In genomic region chr17:83065660-83066542, GRCh38 we compare ENCODE assay signal across 17 cellular contexts. TPM values are rescaled to one million over a fixed set of nuclear protein-coding genes. Genes with fewer than 3 reads are reported as not detected.
DNase-seq lines count a peak whose midpoint lies in the region; ATAC-seq, FAIRE-seq and TF ChIP-seq lines count a peak whose summit lies in the region.
"Had no signal": no experiment of that assay in that cellular context is flagged by ENCODE, and none has a peak within 500 bp of the region (broad histone marks: within the 10 kb centered on the region; RNA-seq: fewer than 3 reads in every experiment).

No MANE protein-coding gene starts in this region.

- no peak overlapping the region for H3K4me2 ChIP-seq in mesendoderm (ENCODE audit: low read length)
- H3K4me2 ChIP-seq: hepatocyte had no signal

- CTCF ChIA-PET in activated CD8-positive, alpha-beta T cell treated with anti-CD3 and anti-CD28 coated beads for 36 hours (lab: Charles Lee), result no interaction called here
- CTCF ChIA-PET in activated CD8-positive, alpha-beta T cell treated with anti-CD3 and anti-CD28 coated beads, Interleukin-2, amount 10 ng/mL, durations not matched to agents 7 days and 5 days (lab: Charles Lee), result no interaction called here

- H3K79me1 ChIP-seq in mesendoderm (ENCODE audit: low read length), result no peaks in the 10 kb centered on the region

- H3K4me3 ChIP-seq in right cardiac atrium (ENCODE audit: low read length) (no peak overlapping the region), mesendoderm (ENCODE audit: low read length) (no peak overlapping the region), vagina (no peak overlapping the region)
- H3K4me3 ChIP-seq: hepatocyte, SK-N-MC had no signal

- no peaks in the 10 kb centered on the region for H3K9me3 Mint-ChIP-seq in activated CD8-positive, alpha-beta T cell treated with anti-CD3 and anti-CD28 coated beads for 36 hours
- no peaks in the 10 kb centered on the region for H3K9me3 Mint-ChIP-seq in activated CD8-positive, alpha-beta T cell treated with anti-CD3 and anti-CD28 coated beads, Interleukin-2, amount 10 ng/mL, durations not matched to agents 7 days and 5 days (ENCODE audit: insufficient read depth)
- H3K9me3 Mint-ChIP-seq in stimulated activated effector memory CD8-positive, alpha-beta T cell treated with anti-CD3 and anti-CD28 coated beads, Interleukin-12 subunit alpha, Interleukin-12 subunit beta, amount 100 ng/mL, for 72 hours, result no peaks in the 10 kb centered on the region
- H3K9me3 Mint-ChIP-seq: activated CD4-positive, alpha-beta memory T cell treated with anti-CD3 and anti-CD28 coated beads for 36 hours; activated naive CD4-positive, alpha-beta T cell treated with anti-CD3 and anti-CD28 coated beads, Interleukin-2, amount 50 U/mL, for 24 hours; CD4-positive, alpha-beta T cell had no signal

- no peak overlapping the region for H4K8ac ChIP-seq in mesendoderm (ENCODE audit: low read depth, low read length)

- H2BK15ac ChIP-seq in mesendoderm (replicated peaks; ENCODE audit: low read depth), result no peak overlapping the region

- FAIRE-seq in GM19239 (lab: Jason Lieb, UNC), result no peak

- no peaks in the 10 kb centered on the region for H3K79me2 ChIP-seq in mesendoderm (ENCODE audit: control insufficient read depth, insufficient read depth, low read length)
- H3K79me2 ChIP-seq: hepatocyte had no signal

- H3K56ac ChIP-seq in mesendoderm (ENCODE audit: low read length), result no peak overlapping the region

- no peak overlapping the region for H3K4me3 Mint-ChIP-seq in activated CD8-positive, alpha-beta T cell treated with anti-CD3 and anti-CD28 coated beads for 36 hours
- no peak overlapping the region for H3K4me3 Mint-ChIP-seq in activated CD8-positive, alpha-beta T cell treated with anti-CD3 and anti-CD28 coated beads, Interleukin-2, amount 10 ng/mL, durations not matched to agents 7 days and 5 days
- no peak overlapping the region for H3K4me3 Mint-ChIP-seq in stimulated activated effector memory CD8-positive, alpha-beta T cell treated with anti-CD3 and anti-CD28 coated beads, Interleukin-12 subunit alpha, Interleukin-12 subunit beta, amount 100 ng/mL, for 72 hours
- H3K4me3 Mint-ChIP-seq: activated CD4-positive, alpha-beta memory T cell treated with anti-CD3 and anti-CD28 coated beads for 36 hours; activated naive CD4-positive, alpha-beta T cell treated with anti-CD3 and anti-CD28 coated beads, Interleukin-2, amount 50 U/mL, for 24 hours; CD4-positive, alpha-beta T cell had no signal

- H3K27ac ChIP-seq in right cardiac atrium (ENCODE audit: low read length) (no peak overlapping the region), mesendoderm (ENCODE audit: low read depth, low read length) (no peak overlapping the region), vagina (no peak overlapping the region)
- H3K27ac ChIP-seq: brain microvascular endothelial cell, hepatocyte, SK-N-MC had no signal

- no peak overlapping the region for H3K4ac ChIP-seq in mesendoderm (ENCODE audit: low read depth, low read length)

- WGBS in right cardiac atrium, result 92% methylated on average over 39 of the region's 39 CpGs
- no CpG with 5 or more reads among the region's 39 CpGs for WGBS in mesendoderm (ENCODE audit: extremely low coverage, insufficient coverage, low lambda C conversion rate)

- peaks cover 16% of the 10 kb centered on the region for H3K4me1 Mint-ChIP-seq in activated CD8-positive, alpha-beta T cell treated with anti-CD3 and anti-CD28 coated beads for 36 hours (ENCODE audit: low read depth)
- H3K4me1 Mint-ChIP-seq in activated CD8-positive, alpha-beta T cell treated with anti-CD3 and anti-CD28 coated beads, Interleukin-2, amount 10 ng/mL, durations not matched to agents 7 days and 5 days (ENCODE audit: low read depth), result peaks cover 24% of the 10 kb centered on the region
- peaks cover 12% of the 10 kb centered on the region for H3K4me1 Mint-ChIP-seq in stimulated activated effector memory CD8-positive, alpha-beta T cell treated with anti-CD3 and anti-CD28 coated beads, Interleukin-12 subunit alpha, Interleukin-12 subunit beta, amount 100 ng/mL, for 72 hours

- POLR2A ChIA-PET in activated CD8-positive, alpha-beta T cell treated with anti-CD3 and anti-CD28 coated beads for 36 hours (lab: Charles Lee), result no interaction called here
- POLR2A ChIA-PET in activated CD8-positive, alpha-beta T cell treated with anti-CD3 and anti-CD28 coated beads, Interleukin-2, amount 10 ng/mL, durations not matched to agents 7 days and 5 days (lab: Charles Lee), result interaction anchor here (0.9 kb wide), 1 partner anchor 12 kb away, joined by 3 read pairs; no protein-coding TSS in a partner anchor

- no peak overlapping the region for H2BK5ac ChIP-seq in mesendoderm (ENCODE audit: low read length)

- H3K23ac ChIP-seq in mesendoderm (ENCODE audit: low read length), result no peak overlapping the region

- H3K18ac ChIP-seq in mesendoderm (ENCODE audit: low read length), result no peak overlapping the region

- peaks cover 2% of the 10 kb centered on the region for H3K27me3 Mint-ChIP-seq in activated CD8-positive, alpha-beta T cell treated with anti-CD3 and anti-CD28 coated beads for 36 hours
- H3K27me3 Mint-ChIP-seq in activated CD8-positive, alpha-beta T cell treated with anti-CD3 and anti-CD28 coated beads, Interleukin-2, amount 10 ng/mL, durations not matched to agents 7 days and 5 days (ENCODE audit: low read depth), result peaks cover 3% of the 10 kb centered on the region
- H3K27me3 Mint-ChIP-seq: activated CD4-positive, alpha-beta memory T cell treated with anti-CD3 and anti-CD28 coated beads for 36 hours; activated naive CD4-positive, alpha-beta T cell treated with anti-CD3 and anti-CD28 coated beads, Interleukin-2, amount 50 U/mL, for 24 hours; CD4-positive, alpha-beta T cell had no signal

- TF ChIP-seq POLR2A in vagina (IDR thresholded peaks at IDR 0.05), result no peak

- H3K27me3 ChIP-seq in right cardiac atrium (ENCODE audit: control insufficient read depth, insufficient read depth) (no peaks in the 10 kb centered on the region), mesendoderm (ENCODE audit: insufficient read depth, low read length, poor library complexity) (no peaks in the 10 kb centered on the region), vagina (no peaks in the 10 kb centered on the region)
- H3K27me3 ChIP-seq: brain microvascular endothelial cell, hepatocyte had no signal

- no peak overlapping the region for H4K5ac ChIP-seq in mesendoderm (ENCODE audit: low read length)

- H3K9ac ChIP-seq in mesendoderm (ENCODE audit: low read length), result no peak overlapping the region

- H3K36me3 ChIP-seq in mesendoderm (ENCODE audit: control insufficient read depth, insufficient read depth, low read length) (no peaks in the 10 kb centered on the region), vagina (no peaks in the 10 kb centered on the region)
- H3K36me3 ChIP-seq: brain microvascular endothelial cell had no signal

- H2BK120ac ChIP-seq in mesendoderm (ENCODE audit: low read depth, low read length), result no peak overlapping the region

- no peak for ATAC-seq in activated CD8-positive, alpha-beta T cell treated with anti-CD3 and anti-CD28 coated beads for 36 hours
- ATAC-seq in activated CD8-positive, alpha-beta T cell treated with anti-CD3 and anti-CD28 coated beads, Interleukin-2, amount 10 ng/mL, durations not matched to agents 7 days and 5 days, result no peak
- no peak for ATAC-seq in right cardiac atrium
- ATAC-seq in stimulated activated effector memory CD8-positive, alpha-beta T cell treated with anti-CD3 and anti-CD28 coated beads, Interleukin-12 subunit alpha, Interleukin-12 subunit beta, amount 100 ng/mL, for 72 hours, result no peak

- H3K27ac Mint-ChIP-seq in activated CD8-positive, alpha-beta T cell treated with anti-CD3 and anti-CD28 coated beads for 36 hours, result no peak overlapping the region
- H3K27ac Mint-ChIP-seq in activated CD8-positive, alpha-beta T cell treated with anti-CD3 and anti-CD28 coated beads, Interleukin-2, amount 10 ng/mL, durations not matched to agents 7 days and 5 days, result no peak overlapping the region
- H3K27ac Mint-ChIP-seq in stimulated activated effector memory CD8-positive, alpha-beta T cell treated with anti-CD3 and anti-CD28 coated beads, Interleukin-12 subunit alpha, Interleukin-12 subunit beta, amount 100 ng/mL, for 72 hours, result peak overlapping the region; percentile 5
- H3K27ac Mint-ChIP-seq: activated CD4-positive, alpha-beta memory T cell treated with anti-CD3 and anti-CD28 coated beads for 36 hours; activated naive CD4-positive, alpha-beta T cell treated with anti-CD3 and anti-CD28 coated beads, Interleukin-2, amount 50 U/mL, for 24 hours; CD4-positive, alpha-beta T cell had no signal

- H2AK5ac ChIP-seq in mesendoderm (ENCODE audit: low read length), result no peak overlapping the region

- peak; percentile 1 for DNase-seq in activated CD8-positive, alpha-beta T cell treated with anti-CD3 and anti-CD28 coated beads for 36 hours
- DNase-seq in activated CD8-positive, alpha-beta T cell treated with anti-CD3 and anti-CD28 coated beads, Interleukin-2, amount 10 ng/mL, durations not matched to agents 7 days and 5 days, result no peak
- DNase-seq in activated CD8-positive, alpha-beta memory T cell treated with anti-CD3 and anti-CD28 coated beads, Interleukin-2, amount 50 U/mL, for 4 hours, result peak; percentile 10
- DNase-seq in right cardiac atrium, result peak; percentile 5 to 43 (median 40)
- no peak for DNase-seq in stimulated activated effector memory CD8-positive, alpha-beta T cell treated with anti-CD3 and anti-CD28 coated beads, Interleukin-12 subunit alpha, Interleukin-12 subunit beta, amount 100 ng/mL, for 72 hours (ENCODE audit: low spot score in 2 of 2)
- DNase-seq in GM19239 (ENCODE audit: insufficient read length, low spot score), result no peak
- DNase-seq in mesendoderm, result no peak
- DNase-seq in vagina (ENCODE audit: extremely low spot score in 2 of 2), result no peak
- DNase-seq: activated CD4-positive, alpha-beta memory T cell treated with anti-CD3 and anti-CD28 coated beads for 36 hours; brain microvascular endothelial cell; effector CD8-positive, alpha-beta T cell; NCI-H146; stimulated activated CD4-positive, alpha-beta T cell treated with anti-CD3 and anti-CD28 coated beads, Interleukin-1b, Interleukin-23, amount 100 ng/mL, for 48 hours had no signal

- no peaks in the 10 kb centered on the region for H3K9me3 ChIP-seq in right cardiac atrium (ENCODE audit: control insufficient read depth, low read length)
- no peaks in the 10 kb centered on the region for H3K9me3 ChIP-seq in vagina

- no peak for TF ChIP-seq CTCF in activated CD8-positive, alpha-beta T cell treated with anti-CD3 and anti-CD28 coated beads for 36 hours (IDR thresholded peaks at IDR 0.05)
- TF ChIP-seq CTCF in vagina (IDR thresholded peaks at IDR 0.05), result no peak

- H3K4me1 ChIP-seq in right cardiac atrium (ENCODE audit: control insufficient read depth, insufficient read depth, low read length), result no peaks in the 10 kb centered on the region
- H3K4me1 ChIP-seq in mesendoderm (ENCODE audit: control insufficient read depth, low read depth, low read length), result no peaks in the 10 kb centered on the region
- H3K4me1 ChIP-seq in vagina, result peaks cover 22% of the 10 kb centered on the region

- intact Hi-C loops in activated CD8-positive, alpha-beta T cell treated with anti-CD3 and anti-CD28 coated beads for 36 hours (cut with micrococcal nuclease), result no loop called here
- intact Hi-C loops in right cardiac atrium (cut with DNase I) (no loop called here), vagina (cut with DNase I) (no loop called here)

- no peaks in the 10 kb centered on the region for H3K36me3 Mint-ChIP-seq in activated CD8-positive, alpha-beta T cell treated with anti-CD3 and anti-CD28 coated beads for 36 hours (ENCODE audit: low read depth)
- no peaks in the 10 kb centered on the region for H3K36me3 Mint-ChIP-seq in activated CD8-positive, alpha-beta T cell treated with anti-CD3 and anti-CD28 coated beads, Interleukin-2, amount 10 ng/mL, durations not matched to agents 7 days and 5 days (ENCODE audit: low read depth)
- H3K36me3 Mint-ChIP-seq in stimulated activated effector memory CD8-positive, alpha-beta T cell treated with anti-CD3 and anti-CD28 coated beads, Interleukin-12 subunit alpha, Interleukin-12 subunit beta, amount 100 ng/mL, for 72 hours, result peaks cover 6% of the 10 kb centered on the region
- H3K36me3 Mint-ChIP-seq: activated CD4-positive, alpha-beta memory T cell treated with anti-CD3 and anti-CD28 coated beads for 36 hours; activated naive CD4-positive, alpha-beta T cell treated with anti-CD3 and anti-CD28 coated beads, Interleukin-2, amount 50 U/mL, for 24 hours had no signal

RNA-seq across cellular contexts. Expression of gene METRNL, which starts 13.5 kb away (rescaled TPM):
- 10 to 100 TPM; 23.3 to 24.1 TPM for total RNA-seq in activated CD8-positive, alpha-beta T cell treated with anti-CD3 and anti-CD28 coated beads for 36 hours
- total RNA-seq in activated CD8-positive, alpha-beta T cell treated with anti-CD3 and anti-CD28 coated beads, Interleukin-2, amount 10 ng/mL, durations not matched to agents 7 days and 5 days, result 1 to 10 TPM; 3.0 to 4.8 TPM
- total RNA-seq in right cardiac atrium (10 to 100 TPM; 57.3 to 77.1 (median 70.9) TPM), vagina (156 TPM)
- polyA plus RNA-seq in right cardiac atrium, result 67.9 TPM
- 6.8 TPM for polyA plus RNA-seq in mesendoderm (2013, experiment 1 of 2)
- polyA plus RNA-seq in mesendoderm (2013, experiment 2 of 2), result 6.3 TPM

Comparison
In these comparisons a context has a peak if more than half of its experiments do, and no peak if none do; other contexts are left out.
1. DNase-seq: peak in activated CD8-positive, alpha-beta T cell treated with anti-CD3 and anti-CD28 coated beads for 36 hours (single experiment), activated CD8-positive, alpha-beta memory T cell treated with anti-CD3 and anti-CD28 coated beads, Interleukin-2, amount 50 U/mL, for 4 hours (single experiment) and right cardiac atrium (3 of 3); none in activated CD8-positive, alpha-beta T cell treated with anti-CD3 and anti-CD28 coated beads, Interleukin-2, amount 10 ng/mL, durations not matched to agents 7 days and 5 days (single experiment), stimulated activated effector memory CD8-positive, alpha-beta T cell treated with anti-CD3 and anti-CD28 coated beads, Interleukin-12 subunit alpha, Interleukin-12 subunit beta, amount 100 ng/mL, for 72 hours (0 of 2), GM19239 (single experiment), mesendoderm (single experiment) and vagina (0 of 2).
2. RNA of gene METRNL, which starts 13.5 kb away (total RNA-seq): 156 TPM in vagina (single experiment), 57.3 to 77.1 TPM in right cardiac atrium and 23.3 to 24.1 TPM in activated CD8-positive, alpha-beta T cell treated with anti-CD3 and anti-CD28 coated beads for 36 hours; 3.0 to 4.8 TPM in activated CD8-positive, alpha-beta T cell treated with anti-CD3 and anti-CD28 coated beads, Interleukin-2, amount 10 ng/mL, durations not matched to agents 7 days and 5 days; every median in the first group is over 4 times any median in the second.